Comparison of ENCODE assay signal across 9 cellular contexts in the genomic region with DNA sequence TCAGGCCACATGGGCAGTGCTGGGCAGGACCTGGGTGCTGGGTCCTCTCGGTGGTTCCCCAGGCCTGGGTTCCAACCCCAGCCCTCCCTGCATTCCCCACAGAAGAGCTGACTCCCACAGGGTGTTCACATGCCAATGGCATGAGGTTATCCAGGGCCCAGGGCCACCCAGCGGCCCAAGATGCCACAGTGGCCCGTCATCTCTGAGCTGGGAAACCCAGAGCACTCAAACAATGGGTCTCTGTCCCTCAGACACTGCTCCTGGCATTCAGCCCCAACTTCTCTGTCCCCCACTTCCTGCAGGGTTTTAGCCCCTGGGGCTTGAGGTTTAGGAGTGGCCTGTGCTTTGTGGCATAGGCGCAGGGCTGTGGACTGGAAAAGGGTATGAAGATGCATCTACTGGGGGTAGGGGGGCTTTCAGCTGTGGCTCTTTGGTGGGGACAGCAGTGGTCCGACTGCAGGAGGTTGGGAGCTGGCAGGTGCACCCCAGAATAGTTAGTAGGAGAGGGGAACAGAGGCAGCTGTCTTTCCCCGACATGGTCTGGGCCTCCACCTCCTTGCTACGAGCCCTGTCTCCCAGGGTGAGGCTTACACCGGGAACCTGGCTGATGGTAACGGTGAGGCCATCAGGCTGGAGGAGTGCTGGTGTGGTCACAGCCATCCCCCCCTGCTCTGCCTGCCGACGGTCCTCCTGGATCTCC. TPM values are rescaled to one million over a fixed set of nuclear protein-coding genes. Genes with fewer than 3 reads are reported as not detected.
DNase-seq lines count a peak whose midpoint lies in the region; ATAC-seq, FAIRE-seq and TF ChIP-seq lines count a peak whose summit lies in the region.
"Had no signal": no experiment of that assay in that cellular context is flagged by ENCODE, and none has a peak within 500 bp of the region (broad histone marks: within the 10 kb centered on the region; RNA-seq: fewer than 3 reads in every experiment).

No MANE protein-coding gene starts in this region.

- FAIRE-seq in HTR-8/SVneo (lab: Jason Lieb, UNC): peak; percentile 95

- peaks cover 0 to 7% of the 10 kb centered on the region in 2 donors for H3K36me3 ChIP-seq in left lung

- H3K9me3 Mint-ChIP-seq in activated CD8-positive, alpha-beta T cell treated with anti-CD3 and anti-CD28 coated beads, Interleukin-2, amount 10 ng/mL, durations not matched to agents 7 days and 5 days (ENCODE audit: insufficient read depth): no peaks in the 10 kb centered on the region
- no peaks in the 10 kb centered on the region for H3K9me3 Mint-ChIP-seq in nephron progenitor cell
- H3K9me3 Mint-ChIP-seq: central memory CD8-positive, alpha-beta T cell had no signal

- CTCF ChIA-PET in activated CD8-positive, alpha-beta T cell treated with anti-CD3 and anti-CD28 coated beads, Interleukin-2, amount 10 ng/mL, durations not matched to agents 7 days and 5 days (lab: Charles Lee): interaction anchor here (0.7 to 9.3 kb wide), 20 partner anchors 10 to 122 kb away, joined by 3 to 326 read pairs (median 15); partner anchors contain the start of genes ANKRD63, INAFM2, IVD and PLCB2

- H3K27ac Mint-ChIP-seq in activated CD8-positive, alpha-beta T cell treated with anti-CD3 and anti-CD28 coated beads, Interleukin-2, amount 10 ng/mL, durations not matched to agents 7 days and 5 days: no peak overlapping the region
- H3K27ac Mint-ChIP-seq in nephron progenitor cell: no peak overlapping the region

- POLR2A ChIA-PET in activated CD8-positive, alpha-beta T cell treated with anti-CD3 and anti-CD28 coated beads, Interleukin-2, amount 10 ng/mL, durations not matched to agents 7 days and 5 days (lab: Charles Lee): interaction anchor here (1.0 kb wide), 1 partner anchor 83 kb away, joined by 3 read pairs; no protein-coding TSS in a partner anchor

- H3K4me3 Mint-ChIP-seq in activated CD8-positive, alpha-beta T cell treated with anti-CD3 and anti-CD28 coated beads, Interleukin-2, amount 10 ng/mL, durations not matched to agents 7 days and 5 days: no peak overlapping the region
- H3K4me3 Mint-ChIP-seq in nephron progenitor cell: no peak overlapping the region
- H3K4me3 Mint-ChIP-seq: central memory CD8-positive, alpha-beta T cell had no signal

- H3K36me3 Mint-ChIP-seq in activated CD8-positive, alpha-beta T cell treated with anti-CD3 and anti-CD28 coated beads, Interleukin-2, amount 10 ng/mL, durations not matched to agents 7 days and 5 days (ENCODE audit: low read depth): no peaks in the 10 kb centered on the region
- H3K36me3 Mint-ChIP-seq in nephron progenitor cell (ENCODE audit: low read depth): no peaks in the 10 kb centered on the region

- no peaks in the 10 kb centered on the region for H3K27me3 Mint-ChIP-seq in activated CD8-positive, alpha-beta T cell treated with anti-CD3 and anti-CD28 coated beads, Interleukin-2, amount 10 ng/mL, durations not matched to agents 7 days and 5 days (ENCODE audit: low read depth)
- H3K27me3 Mint-ChIP-seq in nephron progenitor cell (ENCODE audit: low read depth, poor library complexity): peaks cover 15% of the 10 kb centered on the region
- H3K27me3 Mint-ChIP-seq: central memory CD8-positive, alpha-beta T cell had no signal

- intact Hi-C loops in left lung (cut with DNase I): no loop called here

- H3K4me1 Mint-ChIP-seq in activated CD8-positive, alpha-beta T cell treated with anti-CD3 and anti-CD28 coated beads, Interleukin-2, amount 10 ng/mL, durations not matched to agents 7 days and 5 days (ENCODE audit: low read depth): peaks cover 18% of the 10 kb centered on the region
- H3K4me1 Mint-ChIP-seq in nephron progenitor cell: peaks cover 53% of the 10 kb centered on the region

- TF ChIP-seq CTCF in left lung (IDR thresholded peaks at IDR 0.05) (no peak), nephron progenitor cell (IDR thresholded peaks at IDR 0.05) (no peak)

- ATAC-seq in left lung: peak; percentile 12
- ATAC-seq in activated CD8-positive, alpha-beta T cell treated with anti-CD3 and anti-CD28 coated beads, Interleukin-2, amount 10 ng/mL, durations not matched to agents 7 days and 5 days: no peak
- ATAC-seq in GM21526 (IDR thresholded peaks at IDR 0.05; ENCODE audit: low FRiP score, unreplicated experiment): no peak
- ATAC-seq in HG03135 (IDR thresholded peaks at IDR 0.05; ENCODE audit: unreplicated experiment): no peak

- H3K27me3 ChIP-seq in left lung: no peaks in the 10 kb centered on the region

- H3K4me1 ChIP-seq in left lung: peaks cover 41 to 81% of the 10 kb centered on the region in 2 donors

- no peaks in the 10 kb centered on the region for H3K9me3 ChIP-seq in left lung

- DNase-seq in HTR-8/SVneo (ENCODE audit: insufficient read length, low spot score) (peak; percentile 79), left lung (no peak), nephron progenitor cell (no peak)
- DNase-seq in activated CD8-positive, alpha-beta T cell treated with anti-CD3 and anti-CD28 coated beads, Interleukin-2, amount 10 ng/mL, durations not matched to agents 7 days and 5 days: no peak

- H3K27ac ChIP-seq in cingulate gyrus (ENCODE audit: low read depth, low read length) (peak overlapping the region; percentile 82), left lung (peak overlapping the region; percentile 89 to 96), temporal lobe (ENCODE audit: low read depth, low read length) (peak overlapping the region; percentile 87)

- H3K4me3 ChIP-seq in left lung: peak overlapping the region in 1 of 2 donors; percentile 51

RNA-seq across cellular contexts. Expression of gene CCDC9B, which starts 1.7 kb away (rescaled TPM):
- total RNA-seq in left lung: 10 to 100 TPM; 31.7 to 65.4 TPM
- 1.5 TPM for total RNA-seq in temporal lobe
- under 1 TPM; 0.76 to 0.84 TPM for total RNA-seq in activated CD8-positive, alpha-beta T cell treated with anti-CD3 and anti-CD28 coated beads, Interleukin-2, amount 10 ng/mL, durations not matched to agents 7 days and 5 days

RNA-seq across cellular contexts. Expression of gene PHGR1, which starts 11.8 kb away (rescaled TPM):
- total RNA-seq in left lung (not detected), temporal lobe (not detected)
- total RNA-seq in activated CD8-positive, alpha-beta T cell treated with anti-CD3 and anti-CD28 coated beads, Interleukin-2, amount 10 ng/mL, durations not matched to agents 7 days and 5 days: not detected

RNA-seq across cellular contexts. Expression of gene INAFM2, which starts 15.6 kb away (rescaled TPM):
- total RNA-seq in left lung: 10 to 100 TPM; 27.1 to 37.1 TPM
- total RNA-seq in temporal lobe: 11.3 TPM
- total RNA-seq in activated CD8-positive, alpha-beta T cell treated with anti-CD3 and anti-CD28 coated beads, Interleukin-2, amount 10 ng/mL, durations not matched to agents 7 days and 5 days: 1 to 10 TPM; 8.7 to 9.4 TPM

RNA-seq across cellular contexts. Expression of gene DISP2, which starts 18.9 kb away (rescaled TPM):
- total RNA-seq in left lung (1 to 10 TPM in 1 of 2 donors, under 1 TPM in 1; 0.65 to 2.5 TPM), temporal lobe (20.9 TPM)
- 1 to 10 TPM in 1 of 2 experiments, under 1 TPM in 1; 0.82 to 2.6 TPM for total RNA-seq in activated CD8-positive, alpha-beta T cell treated with anti-CD3 and anti-CD28 coated beads, Interleukin-2, amount 10 ng/mL, durations not matched to agents 7 days and 5 days

RNA-seq across cellular contexts. Expression of gene PLCB2, which starts 31.3 kb away (rescaled TPM):
- 10 to 100 TPM; 30.8 to 86.4 TPM for total RNA-seq in left lung
- total RNA-seq in temporal lobe: 3.0 TPM
- 100 to 1,000 TPM; 133 to 160 TPM for total RNA-seq in activated CD8-positive, alpha-beta T cell treated with anti-CD3 and anti-CD28 coated beads, Interleukin-2, amount 10 ng/mL, durations not matched to agents 7 days and 5 days

Comparison
In these comparisons a context has a peak if more than half of its experiments do, and no peak if none do; other contexts are left out.
1. RNA of gene CCDC9B, which starts 1.7 kb away (total RNA-seq): 31.7 to 65.4 TPM in left lung; 1.5 TPM in temporal lobe (single experiment) and 0.76 to 0.84 TPM in activated CD8-positive, alpha-beta T cell treated with anti-CD3 and anti-CD28 coated beads, Interleukin-2, amount 10 ng/mL, durations not matched to agents 7 days and 5 days; every median in the first group is over 10 times any median in the second.
2. Peak in every context shown above with its lines, with median percentiles within 50 percentile points of each other: H3K27ac ChIP-seq.